In genomic region chr9:131398204-131398603, GRCh38 we compare ENCODE assay signal across 9 cellular contexts. TPM values are rescaled to one million over a fixed set of nuclear protein-coding genes. Genes with fewer than 3 reads are reported as not detected.
DNase-seq lines count a peak whose midpoint lies in the region; ATAC-seq and TF ChIP-seq lines count a peak whose summit lies in the region.
"Had no signal": no experiment of that assay in that cellular context is flagged by ENCODE, and none has a peak within 500 bp of the region (broad histone marks: within the 10 kb centered on the region; RNA-seq: fewer than 3 reads in every experiment).

No MANE protein-coding gene starts in this region.

- no peaks in the 10 kb centered on the region for H3K27me3 Mint-ChIP-seq in activated CD4-positive, alpha-beta T cell treated with anti-CD3 and anti-CD28 coated beads for 36 hours

- no peak overlapping the region for H3K4me3 ChIP-seq in gastroesophageal sphincter
- H3K4me3 ChIP-seq: adrenal gland had no signal

- H3K36me3 Mint-ChIP-seq in activated CD4-positive, alpha-beta T cell treated with anti-CD3 and anti-CD28 coated beads for 36 hours (ENCODE audit: low read depth) = peaks cover 37% of the 10 kb centered on the region

- peak overlapping the region; percentile 52 to 98 (median 74) for H3K27ac ChIP-seq in gastroesophageal sphincter

- H3K36me3 ChIP-seq in gastroesophageal sphincter = no peaks in the 10 kb centered on the region
- H3K36me3 ChIP-seq: adrenal gland had no signal

- intact Hi-C loops in activated CD4-positive, alpha-beta T cell treated with anti-CD3 and anti-CD28 coated beads for 36 hours (cut with DNase I, micrococcal nuclease) = loop anchor here (1.0 to 10.0 kb wide), 9 partner anchors 8 to 334 kb away; no protein-coding TSS in a partner anchor

- no peaks in the 10 kb centered on the region for H3K27me3 ChIP-seq in gastroesophageal sphincter
- H3K27me3 ChIP-seq: adrenal gland had no signal

- CTCF ChIA-PET in activated CD4-positive, alpha-beta T cell treated with anti-CD3 and anti-CD28 coated beads for 36 hours (lab: Charles Lee) = interaction anchor here (2.5 to 4.9 kb wide), 2 partner anchors 8 to 20 kb away, joined by 6 to 30 read pairs; no protein-coding TSS in a partner anchor

- no peak for TF ChIP-seq CTCF in gastroesophageal sphincter (IDR thresholded peaks at IDR 0.05)

- no peak for TF ChIP-seq EP300 in gastroesophageal sphincter (IDR thresholded peaks at IDR 0.05)

- DNase-seq in stimulated activated CD4-positive, alpha-beta T cell treated with anti-CD3 and anti-CD28 coated beads, Interleukin-2, amount 100 ng/mL, for 24 hours = peak; percentile 36 to 46
- DNase-seq in stimulated activated CD4-positive, alpha-beta T cell treated with anti-CD3 and anti-CD28 coated beads, Interleukin-12 subunit alpha, Interleukin-12 subunit beta, amount 100 ng/mL, for 4 hours = no peak
- peak; percentile 57 for DNase-seq in activated CD4-positive, alpha-beta T cell treated with anti-CD3 and anti-CD28 coated beads for 36 hours
- peak; percentile 49 for DNase-seq in stimulated activated CD8-positive, alpha-beta memory T cell treated with anti-CD3 and anti-CD28 coated beads, Interleukin-4, amount 100 ng/mL, for 48 hours
- DNase-seq in left lobe of liver (ENCODE audit: low spot score) (no peak), SHP77 (lab: John Stamatoyannopoulos, UW) (no peak)

- no peak for TF ChIP-seq POLR2A in gastroesophageal sphincter (IDR thresholded peaks at IDR 0.05)

- H3K9me3 Mint-ChIP-seq in activated CD4-positive, alpha-beta T cell treated with anti-CD3 and anti-CD28 coated beads for 36 hours (ENCODE audit: low read depth) = no peaks in the 10 kb centered on the region

- 6 to 22% methylated on average over 8 to 9 of the region's 9 CpGs for WGBS in gastroesophageal sphincter (ENCODE audit: low coverage in 1 of 2), 2 donors

- peak overlapping the region; percentile 74 for H3K27ac Mint-ChIP-seq in activated CD4-positive, alpha-beta T cell treated with anti-CD3 and anti-CD28 coated beads for 36 hours

- no peak for ATAC-seq in activated CD4-positive, alpha-beta T cell treated with anti-CD3 and anti-CD28 coated beads for 36 hours
- ATAC-seq in gastroesophageal sphincter (no peak), left lobe of liver (no peak), GM19351 (IDR thresholded peaks at IDR 0.05; ENCODE audit: unreplicated experiment) (no peak)

- no peaks in the 10 kb centered on the region for H3K9me3 ChIP-seq in gastroesophageal sphincter
- H3K9me3 ChIP-seq: adrenal gland had no signal

- POLR2A ChIA-PET in activated CD4-positive, alpha-beta T cell treated with anti-CD3 and anti-CD28 coated beads for 36 hours (lab: Charles Lee) = interaction anchor here (0.9 to 2.9 kb wide), 3 partner anchors 9 to 105 kb away, joined by 3 to 24 read pairs (median 3); no protein-coding TSS in a partner anchor

- peak overlapping the region; percentile 88 for H3K4me3 Mint-ChIP-seq in activated CD4-positive, alpha-beta T cell treated with anti-CD3 and anti-CD28 coated beads for 36 hours

- peaks cover 78% of the 10 kb centered on the region for H3K4me1 Mint-ChIP-seq in activated CD4-positive, alpha-beta T cell treated with anti-CD3 and anti-CD28 coated beads for 36 hours

- H3K4me1 ChIP-seq in gastroesophageal sphincter = peaks cover 23 to 88% (median 45%) of the 10 kb centered on the region in 3 donors

RNA-seq across cellular contexts. Expression of gene PRRC2B, which starts 4.3 kb away (rescaled TPM):
- 100 to 1,000 TPM; 151 to 184 TPM for total RNA-seq in activated CD4-positive, alpha-beta T cell treated with anti-CD3 and anti-CD28 coated beads for 36 hours
- total RNA-seq in gastroesophageal sphincter (100 to 1,000 TPM; 102 to 198 (median 108) TPM), left lobe of liver (80.7 TPM)

Comparison
In these comparisons a context has a peak if more than half of its experiments do, and no peak if none do; other contexts are left out.
1. DNase-seq: peak in stimulated activated CD4-positive, alpha-beta T cell treated with anti-CD3 and anti-CD28 coated beads, Interleukin-2, amount 100 ng/mL, for 24 hours (2 of 2), activated CD4-positive, alpha-beta T cell treated with anti-CD3 and anti-CD28 coated beads for 36 hours (single experiment) and stimulated activated CD8-positive, alpha-beta memory T cell treated with anti-CD3 and anti-CD28 coated beads, Interleukin-4, amount 100 ng/mL, for 48 hours (single experiment); none in stimulated activated CD4-positive, alpha-beta T cell treated with anti-CD3 and anti-CD28 coated beads, Interleukin-12 subunit alpha, Interleukin-12 subunit beta, amount 100 ng/mL, for 4 hours (single experiment), left lobe of liver (single experiment) and SHP77 (0 of 2).